ENCODE assay signal across 8 cellular contexts in the genomic region with DNA sequence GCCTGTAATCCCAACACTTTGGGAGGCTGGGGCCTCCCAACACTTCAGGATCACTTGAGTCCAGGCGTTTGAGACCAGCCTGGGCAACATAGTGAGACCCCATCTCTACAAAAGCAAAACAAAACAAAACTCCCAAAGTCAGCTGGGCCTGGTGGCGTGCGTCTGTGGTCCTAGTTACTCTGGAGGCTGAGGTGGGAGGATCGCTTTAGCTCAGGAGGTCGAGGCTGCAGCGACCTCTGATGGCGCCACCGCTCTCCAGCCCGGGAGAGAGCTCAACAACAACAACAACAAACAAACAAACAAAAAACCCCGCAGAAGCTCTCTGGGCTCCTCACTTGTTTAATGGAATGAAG. TPM values are rescaled to one million over a fixed set of nuclear protein-coding genes. Genes with fewer than 3 reads are reported as not detected.
DNase-seq lines count a peak whose midpoint lies in the region; ATAC-seq and TF ChIP-seq lines count a peak whose summit lies in the region.

No MANE protein-coding gene starts in this region.

- H3K9ac ChIP-seq in rectal smooth muscle tissue (ENCODE audit: low read length), result no peak overlapping the region

- peaks cover 0 to 9% (median 6%) of the 10 kb centered on the region in 8 donors for H3K9me3 Mint-ChIP-seq in CD4-positive, alpha-beta memory T cell

- POLR2A ChIA-PET in CD4-positive, alpha-beta memory T cell (lab: Charles Lee; ENCODE audit: partially characterized antibody), result interaction anchor here (0.5 kb wide), 1 partner anchor 748 kb away, joined by 4 read pairs; no protein-coding TSS in a partner anchor

- ATAC-seq in GM21423 (IDR thresholded peaks at IDR 0.05; ENCODE audit: unreplicated experiment) (no peak), GM21390 (IDR thresholded peaks at IDR 0.05; ENCODE audit: unreplicated experiment) (no peak)

- TF ChIP-seq POLR2A in Peyer's patch (IDR thresholded peaks at IDR 0.05), result no peak

- no peak overlapping the region for H3K27ac ChIP-seq in CD4-positive, alpha-beta memory T cell (ENCODE audit: low read depth, low read length)
- no peak overlapping the region for H3K27ac ChIP-seq in Peyer's patch
- H3K27ac ChIP-seq in rectal smooth muscle tissue (ENCODE audit: low read depth, low read length), result no peak overlapping the region

- no peaks in the 10 kb centered on the region for H3K36me3 ChIP-seq in CD4-positive, alpha-beta memory T cell (ENCODE audit: insufficient read depth, low read length)
- H3K36me3 ChIP-seq in Peyer's patch (no peaks in the 10 kb centered on the region), rectal smooth muscle tissue (ENCODE audit: control insufficient read depth, insufficient read depth, low read length) (no peaks in the 10 kb centered on the region)

- no peak overlapping the region for H3K4me3 ChIP-seq in CD4-positive, alpha-beta memory T cell (ENCODE audit: low read length in 2 of 2)
- H3K4me3 ChIP-seq in Peyer's patch, result peak overlapping the region; percentile 21 to 55 (median 38)
- peak overlapping the region; percentile 46 for H3K4me3 ChIP-seq in fibroblast of villous mesenchyme (ENCODE audit: low read depth, low read length)
- peak overlapping the region; percentile 45 for H3K4me3 ChIP-seq in rectal smooth muscle tissue (ENCODE audit: low read length)

- DNase-seq in CD4-positive, alpha-beta memory T cell, result no peak
- no peak for DNase-seq in Peyer's patch
- DNase-seq in fibroblast of villous mesenchyme (ENCODE audit: low read depth), result no peak
- DNase-seq in NCI-H526 treated with DMSO at 0.1 percent for 48 hours (lab: John Stamatoyannopoulos, UW), result no peak
- no peak for DNase-seq in HT-29 (ENCODE audit: low spot score)

- H3K27me3 Mint-ChIP-seq in CD4-positive, alpha-beta memory T cell, result peaks cover 41 to 49% of the 10 kb centered on the region in 2 donors

- H3K9me3 ChIP-seq in CD4-positive, alpha-beta memory T cell (ENCODE audit: control insufficient read depth in 1 of 2, low read length in 2 of 2), result no peaks in the 10 kb centered on the region
- H3K9me3 ChIP-seq in Peyer's patch, result no peaks in the 10 kb centered on the region

- no peak for TF ChIP-seq CTCF in Peyer's patch (IDR thresholded peaks at IDR 0.05)
- no peak for TF ChIP-seq CTCF in fibroblast of villous mesenchyme (IDR thresholded peaks at IDR 0.05; ENCODE audit: insufficient read depth, low read depth, low read length)

- intact Hi-C loops in CD4-positive, alpha-beta memory T cell (cut with micrococcal nuclease), result no loop called here

- CTCF ChIA-PET in CD4-positive, alpha-beta memory T cell (lab: Charles Lee; ENCODE audit: partially characterized antibody), result no interaction called here

- no peak overlapping the region for H3K27ac Mint-ChIP-seq in CD4-positive, alpha-beta memory T cell

- H3K27me3 ChIP-seq in CD4-positive, alpha-beta memory T cell (ENCODE audit: insufficient read depth, low read length), result no peaks in the 10 kb centered on the region
- peaks cover 0 to 3% of the 10 kb centered on the region in 2 donors for H3K27me3 ChIP-seq in Peyer's patch
- peaks cover 4% of the 10 kb centered on the region for H3K27me3 ChIP-seq in rectal smooth muscle tissue (ENCODE audit: control insufficient read depth, insufficient read depth, low read length)

- peaks cover 0 to 4% (median 2%) of the 10 kb centered on the region in 4 donors for H3K4me1 Mint-ChIP-seq in CD4-positive, alpha-beta memory T cell

- H3K4me1 ChIP-seq in CD4-positive, alpha-beta memory T cell (ENCODE audit: insufficient read depth, low read length), result peaks cover 4% of the 10 kb centered on the region
- H3K4me1 ChIP-seq in Peyer's patch (peaks cover 0 to 11% (median 3%) of the 10 kb centered on the region in 4 donors), rectal smooth muscle tissue (ENCODE audit: control insufficient read depth, insufficient read depth, low read length) (no peaks in the 10 kb centered on the region)

- H3K4me3 Mint-ChIP-seq in CD4-positive, alpha-beta memory T cell, result peak overlapping the region in 6 of 8 donors; percentile 8 to 71 (median 52)

- peaks cover 0 to 4% of the 10 kb centered on the region in 2 donors for H3K36me3 Mint-ChIP-seq in CD4-positive, alpha-beta memory T cell

RNA-seq across cellular contexts. Expression of a gene that starts 0.5 kb away (rescaled TPM):
- total RNA-seq in CD4-positive, alpha-beta memory T cell, result under 1 TPM in 1 of 2 experiments, not detected in 1; 0.41 TPM
- polyA plus RNA-seq in CD4-positive, alpha-beta memory T cell, result not detected
- total RNA-seq in Peyer's patch (1 to 10 TPM in 2 of 4 donors, not detected in 2; 3.7 to 6.5 TPM), fibroblast of villous mesenchyme (not detected in 2 replicates)
- total RNA-seq in HT-29 (2014; rRNA removed; shearing (Covaris generic)), result not detected in 2 replicates

Comparison
In these comparisons a context has a peak if more than half of its experiments do, and no peak if none do; other contexts are left out.
1. H3K4me3 ChIP-seq: peak in Peyer's patch (4 of 4), fibroblast of villous mesenchyme (single experiment) and rectal smooth muscle tissue (single experiment); none in CD4-positive, alpha-beta memory T cell (0 of 2).